In the genomic region with DNA sequence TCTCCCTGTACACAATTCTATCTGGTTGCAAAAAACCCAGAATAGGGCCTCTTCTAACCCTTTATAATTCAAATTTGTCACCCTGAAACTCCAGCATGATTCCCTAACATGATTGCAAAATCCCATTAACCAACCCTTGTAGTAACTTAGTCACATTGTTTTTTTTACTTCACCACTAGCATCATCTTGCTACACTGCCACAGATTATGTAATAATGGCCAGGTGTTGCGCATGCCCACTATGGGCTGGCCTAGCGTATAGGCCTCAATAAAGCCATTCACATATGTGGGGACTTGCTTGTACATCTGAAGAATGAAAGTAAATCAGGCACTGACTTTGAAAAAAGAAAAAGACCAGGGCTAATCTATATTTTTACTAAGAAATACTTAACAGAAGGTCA, we compare ENCODE assay signal across 23 cellular contexts. TPM values are rescaled to one million over a fixed set of nuclear protein-coding genes. Genes with fewer than 3 reads are reported as not detected.
A peak's percentile ranks its signal among the peaks of the same experiment; 100 is the strongest.
DNase-seq lines count a peak whose midpoint lies in the region; ATAC-seq and TF ChIP-seq lines count a peak whose summit lies in the region.
"Had no signal": no experiment of that assay in that cellular context is flagged by ENCODE, and none has a peak within 500 bp of the region (broad histone marks: within the 10 kb centered on the region; RNA-seq: fewer than 3 reads in every experiment).

No MANE protein-coding gene starts in this region.

- H3K4me1 Mint-ChIP-seq in MCF 10A (ENCODE audit: insufficient read depth, unreplicated experiment) = peaks cover 6% of the 10 kb centered on the region
- H3K4me1 Mint-ChIP-seq: activated T-helper 17 cell treated with anti-CD3 and anti-CD28 coated beads, Interleukin-2, amount 50 U/mL, for 72 hours; CD4-positive, alpha-beta memory T cell; immature natural killer cell had no signal

- ATAC-seq in GM18858 (IDR thresholded peaks at IDR 0.05; ENCODE audit: unreplicated experiment) = no peak
- ATAC-seq: activated T-helper 17 cell treated with anti-CD3 and anti-CD28 coated beads, Interleukin-2, amount 50 U/mL, for 72 hours; natural killer cell treated with Interleukin-12 subunit alpha and Interleukin-12 subunit beta and Interleukin-15 and Interleukin-18, amount 100 ng/mL, for 72 hours had no signal

- H3K36me3 Mint-ChIP-seq in MCF 10A (ENCODE audit: insufficient read depth, unreplicated experiment) = no peaks in the 10 kb centered on the region
- H3K36me3 Mint-ChIP-seq: CD4-positive, alpha-beta memory T cell; immature natural killer cell; natural killer cell treated with Interleukin-12 subunit alpha and Interleukin-12 subunit beta and Interleukin-15 and Interleukin-18, amount 100 ng/mL, for 72 hours had no signal

- CTCF ChIA-PET in MCF 10A (lab: Yijun Ruan, JAX) = no interaction called here
- CTCF ChIA-PET in RWPE1 (lab: Yijun Ruan, JAX) = no interaction called here

- no peak overlapping the region for H3K27ac ChIP-seq in breast epithelium
- no peak overlapping the region for H3K27ac ChIP-seq in RWPE1
- H3K27ac ChIP-seq in epithelial cell of prostate = no peak overlapping the region

- TF ChIP-seq POLR2A in breast epithelium (IDR thresholded peaks at IDR 0.05) = no peak

- H3K9me3 ChIP-seq in breast epithelium = no peaks in the 10 kb centered on the region

- peak overlapping the region; percentile 7 for H3K27ac Mint-ChIP-seq in MCF 10A (ENCODE audit: low read depth, unreplicated experiment)
- H3K27ac Mint-ChIP-seq: activated T-helper 17 cell treated with anti-CD3 and anti-CD28 coated beads, Interleukin-2, amount 50 U/mL, for 72 hours; CD4-positive, alpha-beta memory T cell; immature natural killer cell; natural killer cell treated with Interleukin-12 subunit alpha and Interleukin-12 subunit beta and Interleukin-15 and Interleukin-18, amount 100 ng/mL, for 72 hours had no signal

- H3K27me3 Mint-ChIP-seq in MCF 10A (ENCODE audit: insufficient read depth, unreplicated experiment) = no peaks in the 10 kb centered on the region
- H3K27me3 Mint-ChIP-seq: activated T-helper 17 cell treated with anti-CD3 and anti-CD28 coated beads, Interleukin-2, amount 50 U/mL, for 72 hours had no signal

- POLR2A ChIA-PET in MCF 10A (lab: Yijun Ruan, JAX) = interaction anchor here (0.7 kb wide), 1 partner anchor 9 kb away, joined by 3 read pairs; no protein-coding TSS in a partner anchor
- POLR2A ChIA-PET in RWPE1 (lab: Yijun Ruan, JAX; ENCODE audit: low non-redundant PET) = interaction anchor here (0.6 kb wide), 1 partner anchor 38 kb away, joined by 3 read pairs; no protein-coding TSS in a partner anchor

- no peaks in the 10 kb centered on the region for H3K4me1 ChIP-seq in breast epithelium

- TF ChIP-seq CTCF in MCF 10A (IDR thresholded peaks at IDR 0.05; ENCODE audit: unreplicated experiment) (no peak), breast epithelium (IDR thresholded peaks at IDR 0.05) (no peak), RWPE1 (conservative IDR thresholded peaks at IDR 0.05; ENCODE audit: low read depth) (no peak)

- H3K4me3 ChIP-seq in breast epithelium = no peak overlapping the region

- DNase-seq in MCF 10A (ENCODE audit: unreplicated experiment) (peak; percentile 98), breast epithelium (ENCODE audit: low spot score in 2 of 2) (no peak), RWPE1 (ENCODE audit: low spot score) (peak; percentile 36), epithelial cell of prostate (ENCODE audit: low read depth, low spot score) (peak; percentile 60), stromal cell of bone marrow (ENCODE audit: low read depth) (peak; percentile 17), HK-2 (ENCODE audit: unreplicated experiment) (no peak), NCI-H146 treated with DMSO at 0.1 percent for 48 hours (lab: John Stamatoyannopoulos, UW; ENCODE audit: unreplicated experiment) (no peak)
- DNase-seq: 8988T; activated CD4-positive, CD25-positive, alpha-beta regulatory T cell; amniotic stem cell; CD4-positive, alpha-beta memory T cell; DND-41; glutamatergic neuron; immature natural killer cell; NCI-H2029 treated with DMSO at 0.1 percent for 48 hours; NCI-H526 treated with DMSO at 0.1 percent for 48 hours; stimulated activated naive CD4-positive, alpha-beta T cell had no signal

- no peak overlapping the region for H3K4me3 Mint-ChIP-seq in MCF 10A (ENCODE audit: unreplicated experiment)
- H3K4me3 Mint-ChIP-seq: activated T-helper 17 cell treated with anti-CD3 and anti-CD28 coated beads, Interleukin-2, amount 50 U/mL, for 72 hours; CD4-positive, alpha-beta memory T cell; immature natural killer cell; natural killer cell treated with Interleukin-12 subunit alpha and Interleukin-12 subunit beta and Interleukin-15 and Interleukin-18, amount 100 ng/mL, for 72 hours had no signal

- no peaks in the 10 kb centered on the region for H3K27me3 ChIP-seq in breast epithelium

- H3K36me3 ChIP-seq in breast epithelium = no peaks in the 10 kb centered on the region

- intact Hi-C loops in MCF 10A (cut with micrococcal nuclease) (no loop called here), breast epithelium (cut with DNase I; ENCODE audit: low total_unique reads) (no loop called here)

- BruUV-seq in MCF 10A (replicated peaks; lab: Mats Ljungman, UMichigan) = no TSS peak

- H3K9me3 Mint-ChIP-seq in MCF 10A (ENCODE audit: unreplicated experiment) = no peaks in the 10 kb centered on the region
- H3K9me3 Mint-ChIP-seq: activated T-helper 17 cell treated with anti-CD3 and anti-CD28 coated beads, Interleukin-2, amount 50 U/mL, for 72 hours; natural killer cell treated with Interleukin-12 subunit alpha and Interleukin-12 subunit beta and Interleukin-15 and Interleukin-18, amount 100 ng/mL, for 72 hours had no signal

RNA-seq across cellular contexts. Expression of a gene that starts 25.7 kb away (rescaled TPM):
- total RNA-seq in MCF 10A (2022) (not detected in 2 replicates), breast epithelium (under 1 TPM in 1 of 3 donors, not detected in 2; 0.33 TPM)
- total RNA-seq: activated T-helper 17 cell treated with anti-CD3 and anti-CD28 coated beads, Interleukin-2, amount 50 U/mL, for 72 hours; CD4-positive, alpha-beta memory T cell; chondrocyte; natural killer cell treated with Interleukin-12 subunit alpha and Interleukin-12 subunit beta and Interleukin-15 and Interleukin-18, amount 100 ng/mL, for 72 hours; T-helper 1 cell treated with Interleukin-12 subunit alpha and Interleukin-12 subunit beta and Interleukin-4 antibody, amounts not matched to agents 30 ng/mL and 1 ng/mL, for 36 hours; urinary bladder had no signal

Comparison
In these comparisons a context has a peak if more than half of its experiments do, and no peak if none do; other contexts are left out.
1. DNase-seq: peak in MCF 10A (single experiment), RWPE1 (single experiment), epithelial cell of prostate (single experiment) and stromal cell of bone marrow (single experiment); none in breast epithelium (0 of 2), HK-2 (single experiment) and NCI-H146 treated with DMSO at 0.1 percent for 48 hours (single experiment).